1 cellular context compared by ENCODE assay signal in the genomic region with DNA sequence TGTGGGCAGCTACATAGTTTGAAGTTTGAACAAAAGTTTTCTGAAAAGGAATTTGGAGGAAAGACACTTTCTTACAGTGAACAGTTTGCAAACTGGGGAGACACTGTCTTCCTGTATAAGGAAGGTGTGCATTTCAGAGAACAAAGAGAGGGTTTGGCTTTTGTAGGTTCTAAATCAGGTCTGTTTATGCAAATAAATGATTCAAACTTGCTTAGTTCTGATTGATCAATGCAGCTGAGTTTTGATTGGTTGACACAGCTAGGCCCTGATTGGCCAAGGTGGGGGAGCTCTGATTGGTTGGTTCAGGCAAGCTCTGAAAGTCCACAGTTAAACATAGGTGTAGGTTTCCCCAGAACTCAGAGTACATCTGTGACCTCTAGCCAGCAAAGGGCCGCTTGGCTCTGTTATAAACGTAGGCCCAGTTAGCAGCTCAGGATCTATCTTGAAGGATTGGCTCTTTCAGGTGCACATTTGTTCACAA.
TF ChIP-seq lines count a peak whose summit lies in the region.

No MANE protein-coding gene starts in this region.

TF ChIP-seq in SK-N-SH treated with all-trans-retinoic acid at 6 μM for 48 hours, 23 proteins besides CTCF, POLR2A, EP300 and RAD21 (continued from another document):
- TF ChIP-seq ZNF70 (CRISPR knock-in tag; IDR thresholded peaks at IDR 0.05), result no peak
- no peak for TF ChIP-seq TSHZ2 (CRISPR knock-in tag; IDR thresholded peaks at IDR 0.05)
- no peak for TF ChIP-seq ISL1 (CRISPR knock-in tag; IDR thresholded peaks at IDR 0.05)
TF ChIP-seq in SK-N-SH treated with all-trans-retinoic acid at 6 μM for 48 hours: peak in this region for 0.
